8 cellular contexts compared by ENCODE assay signal in genomic region chr3:49120096-49120437, GRCh38. TPM values are rescaled to one million over a fixed set of nuclear protein-coding genes. Genes with fewer than 3 reads are reported as not detected.
DNase-seq lines count a peak whose midpoint lies in the region; ATAC-seq and TF ChIP-seq lines count a peak whose summit lies in the region.

No MANE protein-coding gene starts in this region.

- no peak for TF ChIP-seq CTCF in KMS-11 (conservative IDR thresholded peaks at IDR 0.05; ENCODE audit: low read depth, low read length)
- no peak for TF ChIP-seq CTCF in chondrocyte (IDR thresholded peaks at IDR 0.05)

- no peak for ATAC-seq in GM21367 (IDR thresholded peaks at IDR 0.05; ENCODE audit: unreplicated experiment)

- H2AFZ ChIP-seq in KMS-11 (ENCODE audit: low read depth) (peak overlapping the region; percentile 54), mesenchymal stem cell (ENCODE audit: low read depth, low read length) (peak overlapping the region; percentile 69)

- H3K4me3 ChIP-seq in GM08714 (ENCODE audit: low read length) (peak overlapping the region; percentile 73), KMS-11 (IDR thresholded peaks at IDR 0.05; ENCODE audit: insufficient read depth, low read depth, low read length) (peak overlapping the region; percentile 64), mesenchymal stem cell (ENCODE audit: insufficient read depth in 1 of 2, low read depth in 1 of 2, low read length in 2 of 2) (peak overlapping the region; percentile 83 to 84)

- peak overlapping the region; percentile 85 to 100 for H3K18ac ChIP-seq in mesenchymal stem cell (ENCODE audit: low read depth in 1 of 2, low read length in 2 of 2)

- peak overlapping the region; percentile 78 for H3K9ac ChIP-seq in KMS-11
- H3K9ac ChIP-seq in mesenchymal stem cell (ENCODE audit: low read length), result peak overlapping the region; percentile 96

- peak overlapping the region; percentile 70 for H3K4me3 Mint-ChIP-seq in chondrocyte (ENCODE audit: unreplicated experiment)

- peak overlapping the region; percentile 90 for H4K91ac ChIP-seq in mesenchymal stem cell (ENCODE audit: low read length)

- no peak overlapping the region for H2BK15ac ChIP-seq in mesenchymal stem cell (ENCODE audit: low read depth, poor library complexity, severe bottlenecking)

- H2BK120ac ChIP-seq in mesenchymal stem cell (ENCODE audit: low read depth, low read length), result no peak overlapping the region

- peaks cover 44% of the 10 kb centered on the region for H3K79me1 ChIP-seq in mesenchymal stem cell (replicated peaks; ENCODE audit: low read length, poor library complexity, severe bottlenecking)

- peak overlapping the region in 1 of 2 experiments; percentile 99 for H3K14ac ChIP-seq in mesenchymal stem cell (ENCODE audit: low read length in 2 of 2)

- peak overlapping the region in 1 of 2 experiments; percentile 18 for H2BK12ac ChIP-seq in mesenchymal stem cell (ENCODE audit: low read length in 2 of 2)

- no peaks in the 10 kb centered on the region for H3K27me3 Mint-ChIP-seq in chondrocyte (ENCODE audit: low read depth)

- peaks cover 4% of the 10 kb centered on the region for H3K4me1 ChIP-seq in KMS-11 (ENCODE audit: low read depth, poor library complexity, severe bottlenecking)
- peaks cover 12% of the 10 kb centered on the region for H3K4me1 ChIP-seq in mesenchymal stem cell (ENCODE audit: control insufficient read depth, insufficient read depth, low read depth, low read length)

- peak overlapping the region; percentile 50 for H2AK5ac ChIP-seq in mesenchymal stem cell (ENCODE audit: low read length, severe bottlenecking)

- peak overlapping the region; percentile 72 for H3K27ac Mint-ChIP-seq in chondrocyte (ENCODE audit: unreplicated experiment)

- peaks cover 35% of the 10 kb centered on the region for H3K36me3 Mint-ChIP-seq in chondrocyte (ENCODE audit: low read depth)

- no peaks in the 10 kb centered on the region for H3K9me3 ChIP-seq in mesenchymal stem cell (ENCODE audit: control insufficient read depth, low read length)

- H3K4me1 Mint-ChIP-seq in chondrocyte (ENCODE audit: low read depth), result peaks cover 6% of the 10 kb centered on the region

- H2BK5ac ChIP-seq in mesenchymal stem cell (ENCODE audit: low read depth, low read length, poor library complexity, severe bottlenecking), result no peak overlapping the region

- H3K27ac ChIP-seq in KMS-11, result peak overlapping the region; percentile 63
- H3K27ac ChIP-seq in mesenchymal stem cell (ENCODE audit: low read length, poor library complexity, severe bottlenecking), result peak overlapping the region; percentile 78

- DNase-seq in chondrocyte (ENCODE audit: low spot score) (no peak), mesenchymal stem cell (peak; percentile 23), MV-4-11 (lab: John Stamatoyannopoulos, UW) (no peak), NCI-H2107 treated with DMSO at 0.1 percent for 48 hours (lab: John Stamatoyannopoulos, UW; ENCODE audit: unreplicated experiment) (no peak)
- no peak for DNase-seq in stimulated activated CD4-positive, alpha-beta T cell treated with anti-CD3 and anti-CD28 coated beads, Interleukin-1b, Interleukin-23, amount 100 ng/mL, for 48 hours

- peaks cover 12% of the 10 kb centered on the region; the same call in 1 of the 2 replicates for H3K79me2 ChIP-seq in KMS-11 (ENCODE audit: insufficient read depth, low read depth)

- H3K27me3 ChIP-seq in KMS-11 (ENCODE audit: insufficient read depth, low read depth) (no peaks in the 10 kb centered on the region), mesenchymal stem cell (ENCODE audit: control insufficient read depth in 1 of 2, insufficient read depth in 1 of 2, low read length in 2 of 2) (no peaks in the 10 kb centered on the region)

- no peaks in the 10 kb centered on the region for H4K20me1 ChIP-seq in KMS-11 (ENCODE audit: insufficient read depth)

- H3K36me3 ChIP-seq in KMS-11 (ENCODE audit: insufficient read depth) (no peaks in the 10 kb centered on the region), mesenchymal stem cell (ENCODE audit: control insufficient read depth in 1 of 2, insufficient read depth in 2 of 2, low read depth in 1 of 2, low read length in 2 of 2) (peaks cover 80 to 83% of the 10 kb centered on the region in 2 experiments)

- 0% methylated on average over 9 of the region's 9 CpGs for WGBS in mesenchymal stem cell

- no peak overlapping the region for H3K23ac ChIP-seq in mesenchymal stem cell (ENCODE audit: low read length in 2 of 2)

- H3K4me2 ChIP-seq in KMS-11 (peak overlapping the region; percentile 98), mesenchymal stem cell (ENCODE audit: low read length, poor library complexity, severe bottlenecking) (peak overlapping the region; percentile 84)

- no peaks in the 10 kb centered on the region for H3K9me3 Mint-ChIP-seq in chondrocyte (ENCODE audit: low read depth)

- peak overlapping the region; percentile 71 to 98 for H3K4ac ChIP-seq in mesenchymal stem cell (ENCODE audit: low read depth in 1 of 2, low read length in 2 of 2)

- peak overlapping the region; percentile 88 for H4K8ac ChIP-seq in mesenchymal stem cell (ENCODE audit: low read length)

RNA-seq across cellular contexts. Expression of gene USP19, which starts 0.6 kb away (rescaled TPM):
- 34.2 to 43.4 TPM (median 35.6 TPM) in 3 replicates for total RNA-seq in chondrocyte
- polyA plus RNA-seq in mesenchymal stem cell (2013, experiment 1 of 2), result 14.9 TPM
- 14.3 TPM for polyA plus RNA-seq in mesenchymal stem cell (2013, experiment 2 of 2)

RNA-seq across cellular contexts. Expression of gene LAMB2, which starts 12.8 kb away (rescaled TPM):
- 824 to 1,096 TPM (median 1,075 TPM) in 3 replicates for total RNA-seq in chondrocyte
- polyA plus RNA-seq in mesenchymal stem cell (2013, experiment 1 of 2), result 406 TPM
- 386 TPM for polyA plus RNA-seq in mesenchymal stem cell (2013, experiment 2 of 2)

RNA-seq across cellular contexts. Expression of gene QARS1, which starts 15.5 kb away (rescaled TPM):
- 144 to 225 TPM (median 177 TPM) in 3 replicates for total RNA-seq in chondrocyte
- polyA plus RNA-seq in mesenchymal stem cell (2013, experiment 1 of 2), result 324 TPM
- 328 TPM for polyA plus RNA-seq in mesenchymal stem cell (2013, experiment 2 of 2)

RNA-seq across cellular contexts. Expression of gene QRICH1, which starts 26.2 kb away (rescaled TPM):
- 77.5 to 89.5 TPM (median 79.3 TPM) in 3 replicates for total RNA-seq in chondrocyte
- polyA plus RNA-seq in mesenchymal stem cell (2013, experiment 1 of 2), result 73.2 TPM
- 71.8 TPM for polyA plus RNA-seq in mesenchymal stem cell (2013, experiment 2 of 2)

RNA-seq across cellular contexts. Expression of gene CCDC71, which starts 46.1 kb away (rescaled TPM):
- 18.1 to 19.4 TPM (median 18.7 TPM) in 3 replicates for total RNA-seq in chondrocyte
- 16.8 TPM for polyA plus RNA-seq in mesenchymal stem cell (2013, experiment 1 of 2)
- 17.0 TPM for polyA plus RNA-seq in mesenchymal stem cell (2013, experiment 2 of 2)
